In genomic region chr1:10210841-10211804, GRCh38 we compare ENCODE assay signal across 8 cellular contexts. TPM values are rescaled to one million over a fixed set of nuclear protein-coding genes. Genes with fewer than 3 reads are reported as not detected.
DNase-seq lines count a peak whose midpoint lies in the region; ATAC-seq and TF ChIP-seq lines count a peak whose summit lies in the region.

No MANE protein-coding gene starts in this region.

- H3K27me3 ChIP-seq in esophagus muscularis mucosa, result no peaks in the 10 kb centered on the region

- peak overlapping the region; percentile 100 for H3K27ac ChIP-seq in esophagus muscularis mucosa (replicated peaks in 1 of 4)

- no peaks in the 10 kb centered on the region for H3K36me3 ChIP-seq in esophagus muscularis mucosa

- peak; percentile 50 for DNase-seq in NCI-H2227 (lab: John Stamatoyannopoulos, UW; ENCODE audit: unreplicated experiment)
- peak; percentile 20 for DNase-seq in activated T-cell treated with anti-CD3 and anti-CD28 coated beads for 48 hours (ENCODE audit: low read depth)
- peak; percentile 97 for DNase-seq in esophagus muscularis mucosa (ENCODE audit: extremely low spot score)
- DNase-seq in midbrain (lab: John Stamatoyannopoulos, UW), result peak; percentile 94
- DNase-seq in superior temporal gyrus (ENCODE audit: extremely low spot score), result peak; percentile 97
- no peak for DNase-seq in NOMO-1 treated with dmso at 0.1 percent for 144 hours (lab: John Stamatoyannopoulos, UW; ENCODE audit: unreplicated experiment)

- peak in 1 of 3 experiments; percentile 3 for TF ChIP-seq CTCF in esophagus muscularis mucosa (IDR thresholded peaks at IDR 0.05)

- H3K4me1 ChIP-seq in esophagus muscularis mucosa, result peaks cover 40 to 60% (median 54%) of the 10 kb centered on the region in 4 donors

- no peak for TF ChIP-seq EP300 in esophagus muscularis mucosa (IDR thresholded peaks at IDR 0.05)

- WGBS in esophagus muscularis mucosa, result under 1% methylated on average over 38 of the region's 69 CpGs

- no peak for TF ChIP-seq POLR2A in esophagus muscularis mucosa (IDR thresholded peaks at IDR 0.05; ENCODE audit: low read depth)

- intact Hi-C loops in esophagus muscularis mucosa (cut with DNase I), result loop anchor here (5.0 to 10.0 kb wide), 2 partner anchors 41 to 74 kb away; no protein-coding TSS in a partner anchor

- peak; percentile 21 for ATAC-seq in HG02642 (IDR thresholded peaks at IDR 0.05; ENCODE audit: poor library complexity, unreplicated experiment)

- no peaks in the 10 kb centered on the region for H3K9me3 ChIP-seq in esophagus muscularis mucosa

- H3K4me3 ChIP-seq in GM08714 (ENCODE audit: low read length), result peak overlapping the region; percentile 95
- H3K4me3 ChIP-seq in esophagus muscularis mucosa, result peak overlapping the region; percentile 95 to 100 (median 98)

RNA-seq across cellular contexts. Expression of gene KIF1B, which starts 0.8 kb away (rescaled TPM):
- total RNA-seq in esophagus muscularis mucosa, result 10 to 100 TPM; 53.0 to 78.2 (median 64.8) TPM
